ENCODE assay signal across 14 cellular contexts in genomic region chr16:81610936-81611335, GRCh38.
DNase-seq lines count a peak whose midpoint lies in the region; ATAC-seq and TF ChIP-seq lines count a peak whose summit lies in the region.
"Had no signal": no experiment of that assay in that cellular context is flagged by ENCODE, and none has a peak within 500 bp of the region (broad histone marks: within the 10 kb centered on the region; RNA-seq: fewer than 3 reads in every experiment).

No MANE protein-coding gene starts in this region.

- H3K4ac ChIP-seq in neuronal stem cell (ENCODE audit: low read length) (no peak overlapping the region), mesendoderm (ENCODE audit: low read depth, low read length) (no peak overlapping the region)

- H3K18ac ChIP-seq in neuronal stem cell (ENCODE audit: low read length) (peak overlapping the region; percentile 23), mesendoderm (ENCODE audit: low read length) (no peak overlapping the region)

- H2BK120ac ChIP-seq in neuronal stem cell (ENCODE audit: low read depth, low read length), result no peak overlapping the region
- no peak overlapping the region for H2BK120ac ChIP-seq in mesendoderm (ENCODE audit: low read depth, low read length)

- H2BK15ac ChIP-seq in neuronal stem cell (ENCODE audit: low read length), result no peak overlapping the region
- no peak overlapping the region for H2BK15ac ChIP-seq in mesendoderm (replicated peaks; ENCODE audit: low read depth)

- no peak overlapping the region for H2AFZ ChIP-seq in neuronal stem cell (ENCODE audit: low read length)

- H3K27ac ChIP-seq in neuronal stem cell (replicated peaks; ENCODE audit: low read length) (no peak overlapping the region), mesendoderm (ENCODE audit: low read depth, low read length) (no peak overlapping the region)
- H3K27ac ChIP-seq: SJCRH30 had no signal

- peaks cover 5% of the 10 kb centered on the region for H3K36me3 Mint-ChIP-seq in central memory CD8-positive, alpha-beta T cell (ENCODE audit: insufficient read depth)
- H3K36me3 Mint-ChIP-seq in type B pancreatic cell, result peaks cover 10% of the 10 kb centered on the region
- H3K36me3 Mint-ChIP-seq: natural killer cell had no signal

- no peak overlapping the region for H3K4me3 Mint-ChIP-seq in central memory CD8-positive, alpha-beta T cell
- H3K4me3 Mint-ChIP-seq in type B pancreatic cell, result no peak overlapping the region
- H3K4me3 Mint-ChIP-seq: IgD-negative memory B cell; natural killer cell; stimulated activated naive CD8-positive, alpha-beta T cell treated with anti-CD3 and anti-CD28 coated beads, Interleukin-15, amount 100 ng/mL, for 72 hours had no signal

- H3K4me3 ChIP-seq in neuronal stem cell (ENCODE audit: low read length in 2 of 2) (no peak overlapping the region), mesendoderm (ENCODE audit: low read length) (no peak overlapping the region)
- H3K4me3 ChIP-seq: SJCRH30 had no signal

- H3K27me3 ChIP-seq in neuronal stem cell (ENCODE audit: control insufficient read depth in 3 of 3, insufficient read depth in 3 of 3, low read depth in 1 of 3, low read length in 3 of 3) (no peaks in the 10 kb centered on the region), mesendoderm (ENCODE audit: insufficient read depth, low read length, poor library complexity) (no peaks in the 10 kb centered on the region)
- H3K27me3 ChIP-seq: ascending aorta, SJCRH30 had no signal

- no peak overlapping the region for H4K5ac ChIP-seq in mesendoderm (ENCODE audit: low read length)

- H3K27ac Mint-ChIP-seq in central memory CD8-positive, alpha-beta T cell (ENCODE audit: low read depth), result peak overlapping the region; percentile 86
- H3K27ac Mint-ChIP-seq in type B pancreatic cell, result peak overlapping the region; percentile 3

- no peak overlapping the region for H4K91ac ChIP-seq in neuronal stem cell (ENCODE audit: low read depth, low read length, poor library complexity)

- DNase-seq in central memory CD8-positive, alpha-beta T cell (ENCODE audit: low spot score in 2 of 2), result no peak
- no peak for DNase-seq in neuronal stem cell (ENCODE audit: low spot score)
- no peak for DNase-seq in type B pancreatic cell (ENCODE audit: extremely low spot score, unreplicated experiment)
- no peak for DNase-seq in mesendoderm
- DNase-seq in SIG-M5 treated with dmso at 0.1 percent for 504 hours (lab: John Stamatoyannopoulos, UW; ENCODE audit: unreplicated experiment), result no peak
- DNase-seq in NK-92 treated with Interleukin-12 subunit alpha and Interleukin-12 subunit beta, amount 100 ng/mL, for 24 hours (lab: John Stamatoyannopoulos, UW), result no peak
- DNase-seq: natural killer cell; NCI-H1694 treated with DMSO at 0.1 percent for 48 hours; NCI-H510A; SJCRH30; stimulated activated naive CD8-positive, alpha-beta T cell treated with anti-CD3 and anti-CD28 coated beads, Interleukin-15, amount 100 ng/mL, for 72 hours had no signal

- no peak for ATAC-seq in central memory CD8-positive, alpha-beta T cell (replicated peaks; ENCODE audit: extremely low read depth, poor library complexity, severe bottlenecking)
- ATAC-seq: natural killer cell had no signal

- peaks cover 21% of the 10 kb centered on the region for H3K4me1 Mint-ChIP-seq in central memory CD8-positive, alpha-beta T cell
- peaks cover 33% of the 10 kb centered on the region for H3K4me1 Mint-ChIP-seq in type B pancreatic cell (ENCODE audit: unreplicated experiment)
- H3K4me1 Mint-ChIP-seq: stimulated activated naive CD8-positive, alpha-beta T cell treated with anti-CD3 and anti-CD28 coated beads, Interleukin-15, amount 100 ng/mL, for 72 hours had no signal

- H2BK5ac ChIP-seq in neuronal stem cell (ENCODE audit: low read length), result no peak overlapping the region
- no peak overlapping the region for H2BK5ac ChIP-seq in mesendoderm (ENCODE audit: low read length)

- H3K27me3 Mint-ChIP-seq in central memory CD8-positive, alpha-beta T cell, result no peaks in the 10 kb centered on the region
- no peaks in the 10 kb centered on the region for H3K27me3 Mint-ChIP-seq in type B pancreatic cell
- H3K27me3 Mint-ChIP-seq: IgD-negative memory B cell; stimulated activated naive CD8-positive, alpha-beta T cell treated with anti-CD3 and anti-CD28 coated beads, Interleukin-15, amount 100 ng/mL, for 72 hours had no signal

- H3K9me3 ChIP-seq in neuronal stem cell (replicated peaks in 1 of 2; ENCODE audit: control insufficient read depth in 2 of 2, insufficient read depth in 1 of 2, low read depth in 1 of 2, low read length in 2 of 2), result peaks cover 0 to 5% of the 10 kb centered on the region in 2 donors
- H3K9me3 ChIP-seq: ascending aorta, SJCRH30 had no signal

- H3K9ac ChIP-seq in neuronal stem cell (ENCODE audit: low read depth, low read length, poor library complexity), result no peak overlapping the region
- no peak overlapping the region for H3K9ac ChIP-seq in mesendoderm (ENCODE audit: low read length)

- H4K8ac ChIP-seq in neuronal stem cell (ENCODE audit: low read depth, low read length) (no peak overlapping the region), mesendoderm (ENCODE audit: low read depth, low read length) (no peak overlapping the region)

- peaks cover 13% of the 10 kb centered on the region for H3K79me2 ChIP-seq in mesendoderm (ENCODE audit: control insufficient read depth, insufficient read depth, low read length)

- H3K79me1 ChIP-seq in neuronal stem cell (ENCODE audit: low read depth, low read length), result peaks cover 10% of the 10 kb centered on the region
- peaks cover 17% of the 10 kb centered on the region for H3K79me1 ChIP-seq in mesendoderm (ENCODE audit: low read length)

- no peak for TF ChIP-seq CTCF in type B pancreatic cell (conservative IDR thresholded peaks at IDR 0.05)

- H3K23ac ChIP-seq in neuronal stem cell (ENCODE audit: low read depth, low read length, poor library complexity), result no peak overlapping the region
- H3K23ac ChIP-seq in mesendoderm (ENCODE audit: low read length), result no peak overlapping the region

- no peak overlapping the region for H3K4me2 ChIP-seq in neuronal stem cell (ENCODE audit: insufficient read depth, low read length, poor library complexity, severe bottlenecking)
- H3K4me2 ChIP-seq in mesendoderm (ENCODE audit: low read length), result no peak overlapping the region

- H2AK5ac ChIP-seq in neuronal stem cell (ENCODE audit: low read depth, low read length) (no peak overlapping the region), mesendoderm (ENCODE audit: low read length) (no peak overlapping the region)

- H3K9me3 Mint-ChIP-seq in central memory CD8-positive, alpha-beta T cell, result no peaks in the 10 kb centered on the region
- H3K9me3 Mint-ChIP-seq in type B pancreatic cell, result no peaks in the 10 kb centered on the region
- H3K9me3 Mint-ChIP-seq: IgD-negative memory B cell; natural killer cell; stimulated activated naive CD8-positive, alpha-beta T cell treated with anti-CD3 and anti-CD28 coated beads, Interleukin-15, amount 100 ng/mL, for 72 hours had no signal

- H3K36me3 ChIP-seq in neuronal stem cell (replicated peaks in 1 of 2; ENCODE audit: control insufficient read depth in 2 of 2, insufficient read depth in 2 of 2, low read length in 2 of 2) (peaks cover 10 to 11% of the 10 kb centered on the region in 2 donors), mesendoderm (ENCODE audit: control insufficient read depth, insufficient read depth, low read length) (peaks cover 4% of the 10 kb centered on the region)
- H3K36me3 ChIP-seq: ascending aorta, SJCRH30 had no signal

- H2BK12ac ChIP-seq in neuronal stem cell (ENCODE audit: low read length), result no peak overlapping the region

- H3K4me1 ChIP-seq in neuronal stem cell (ENCODE audit: control insufficient read depth in 2 of 2, insufficient read depth in 1 of 2, low read depth in 1 of 2, low read length in 2 of 2) (peaks cover 12 to 23% of the 10 kb centered on the region in 2 donors), mesendoderm (ENCODE audit: control insufficient read depth, low read depth, low read length) (peaks cover 7% of the 10 kb centered on the region)
- H3K4me1 ChIP-seq: SJCRH30 had no signal

- H3K56ac ChIP-seq in mesendoderm (ENCODE audit: low read length), result no peak overlapping the region

- WGBS in neuronal stem cell (ENCODE audit: extremely low coverage in 2 of 2, insufficient read length in 2 of 2, insufficient replicate concordance in 1 of 2), 2 donors, result no CpG with 5 or more reads among the region's 10 CpGs
- WGBS in mesendoderm (ENCODE audit: extremely low coverage, insufficient coverage, low lambda C conversion rate), result no CpG with 5 or more reads among the region's 10 CpGs

- no peak overlapping the region for H3K14ac ChIP-seq in neuronal stem cell (ENCODE audit: low read length)

TF ChIP-seq in PFSK-1, 5 proteins besides CTCF, POLR2A, EP300 and RAD21:
- TF ChIP-seq REST (IDR thresholded peaks at IDR 0.05; ENCODE audit: insufficient read depth in 1 of 2, low read depth in 2 of 2, low read length in 2 of 2), result 0 out of 4 replicates have a peak, but pooled peaks have one; percentile 32 to 47
- no peak for TF ChIP-seq TAF1 (IDR thresholded peaks at IDR 0.05; ENCODE audit: borderline replicate concordance, insufficient read depth, low read length)
- TF ChIP-seq SIN3A (IDR thresholded peaks at IDR 0.05; ENCODE audit: borderline replicate concordance, insufficient read depth, low read length), result no peak
- no peak for TF ChIP-seq POLR2AphosphoS5 (IDR thresholded peaks at IDR 0.05; ENCODE audit: low read depth, low read length)
- TF ChIP-seq FOXP2 (optimal IDR thresholded peaks at IDR 0.05; ENCODE audit: borderline replicate concordance, extremely low read depth, extremely low read length, insufficient read depth), result no peak
